9 cellular contexts compared by ENCODE assay signal in the genomic region with DNA sequence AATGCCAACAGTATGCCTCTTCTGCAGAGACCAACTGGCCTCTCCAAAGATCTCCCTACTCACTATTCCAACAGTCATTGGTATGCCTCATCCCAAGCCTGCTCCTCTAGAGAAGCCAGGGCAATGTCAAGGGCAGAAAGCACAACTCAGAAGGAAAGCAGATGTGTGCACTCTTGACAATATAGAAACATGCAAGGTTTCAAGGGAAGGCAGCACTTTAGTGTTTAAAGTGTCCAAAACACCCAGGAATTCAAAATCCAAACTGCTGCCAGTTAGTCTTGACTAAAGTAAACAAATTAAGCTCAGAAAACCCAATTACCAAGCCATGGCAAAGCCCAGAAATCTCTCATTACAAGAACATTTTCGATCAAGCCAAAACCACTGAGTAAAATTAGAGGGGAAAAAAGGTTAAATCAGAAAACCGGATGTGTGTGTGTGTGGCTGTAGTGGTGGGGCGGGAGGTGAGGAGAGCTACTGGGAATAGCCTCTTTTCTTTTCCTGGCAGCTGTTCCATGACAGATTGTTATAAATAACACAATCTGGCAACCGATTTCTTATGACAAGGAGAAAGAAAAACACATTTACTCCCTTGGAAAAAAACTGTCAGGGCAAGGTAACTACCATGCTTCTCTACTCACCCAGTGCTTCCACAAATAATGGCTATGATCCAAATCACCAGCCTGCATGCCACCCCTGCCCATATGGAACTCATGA. TPM values are rescaled to one million over a fixed set of nuclear protein-coding genes. Genes with fewer than 3 reads are reported as not detected.
DNase-seq lines count a peak whose midpoint lies in the region; ATAC-seq and TF ChIP-seq lines count a peak whose summit lies in the region.
"Had no signal": no experiment of that assay in that cellular context is flagged by ENCODE, and none has a peak within 500 bp of the region (broad histone marks: within the 10 kb centered on the region; RNA-seq: fewer than 3 reads in every experiment).

No MANE protein-coding gene starts in this region.

- H3K27me3 Mint-ChIP-seq in CD4-positive, alpha-beta T cell, result no peaks in the 10 kb centered on the region
- H3K27me3 Mint-ChIP-seq in effector memory CD8-positive, alpha-beta T cell, result no peaks in the 10 kb centered on the region

- H3K9ac ChIP-seq in Karpas-422 (ENCODE audit: low read length), result no peak overlapping the region

- ATAC-seq in CD4-positive, alpha-beta T cell (ENCODE audit: poor library complexity), result no peak
- ATAC-seq in effector memory CD8-positive, alpha-beta T cell (replicated peaks), result no peak
- ATAC-seq in GM19455 (IDR thresholded peaks at IDR 0.05; ENCODE audit: unreplicated experiment) (no peak), GM19452 (IDR thresholded peaks at IDR 0.05; ENCODE audit: unreplicated experiment) (no peak), GM21447 (IDR thresholded peaks at IDR 0.05; ENCODE audit: unreplicated experiment) (no peak)

- no peak for DNase-seq in CD4-positive, alpha-beta T cell
- DNase-seq in NCI-H524 treated with DMSO at 0.1 percent for 48 hours (lab: John Stamatoyannopoulos, UW) (peak; percentile 87), pons (ENCODE audit: low spot score) (peak; percentile 26), Karpas-422 (no peak)
- no peak for DNase-seq in effector memory CD8-positive, alpha-beta T cell
- DNase-seq: islet precursor cell had no signal

- H3K4me3 ChIP-seq in Karpas-422 (ENCODE audit: low read length), result no peak overlapping the region

- no peaks in the 10 kb centered on the region for H3K9me2 ChIP-seq in Karpas-422 (replicated peaks; ENCODE audit: insufficient read depth, low read length)

- H3K4me1 ChIP-seq in Karpas-422 (ENCODE audit: low read length), result peaks cover 12% of the 10 kb centered on the region

- no peak overlapping the region for H3K27ac ChIP-seq in CD4-positive, alpha-beta T cell (ENCODE audit: low read depth, low read length)
- no peak overlapping the region for H3K27ac ChIP-seq in Karpas-422 (ENCODE audit: low read length)

- H3K79me2 ChIP-seq in Karpas-422 (ENCODE audit: low read length), result peaks cover 49% of the 10 kb centered on the region

- peak overlapping the region; percentile 18 for H3K27ac Mint-ChIP-seq in CD4-positive, alpha-beta T cell
- H3K27ac Mint-ChIP-seq in effector memory CD8-positive, alpha-beta T cell, result peak overlapping the region; percentile 11 to 39

- intact Hi-C loops in CD4-positive, alpha-beta T cell (cut with DNase I, micrococcal nuclease), result no loop called here

- POLR2A ChIA-PET in CD4-positive, alpha-beta T cell (lab: Charles Lee), result interaction anchor here (0.6 kb wide), 1 partner anchor 294 kb away, joined by 3 read pairs; no protein-coding TSS in a partner anchor

- peaks cover 18% of the 10 kb centered on the region for H3K4me1 Mint-ChIP-seq in CD4-positive, alpha-beta T cell (ENCODE audit: low read depth)
- H3K4me1 Mint-ChIP-seq in effector memory CD8-positive, alpha-beta T cell (ENCODE audit: low read depth in 2 of 2), result peaks cover 3% of the 10 kb centered on the region in 2 donors

- no peaks in the 10 kb centered on the region for H4K20me1 ChIP-seq in Karpas-422 (ENCODE audit: insufficient read depth, low read depth, low read length)

- H3K4me3 Mint-ChIP-seq in CD4-positive, alpha-beta T cell, result no peak overlapping the region
- no peak overlapping the region for H3K4me3 Mint-ChIP-seq in effector memory CD8-positive, alpha-beta T cell

- no peaks in the 10 kb centered on the region for H3K9me3 ChIP-seq in CD4-positive, alpha-beta T cell (ENCODE audit: control insufficient read depth, low read length)
- no peaks in the 10 kb centered on the region for H3K9me3 ChIP-seq in Karpas-422 (ENCODE audit: low read length)

- no peaks in the 10 kb centered on the region for H3K27me3 ChIP-seq in CD4-positive, alpha-beta T cell (ENCODE audit: control insufficient read depth, insufficient read depth, low read length)
- H3K27me3 ChIP-seq in Karpas-422 (ENCODE audit: low read length), result no peaks in the 10 kb centered on the region

- TF ChIP-seq CTCF in CD4-positive, alpha-beta T cell (IDR thresholded peaks at IDR 0.05), result no peak

- H3K4me2 ChIP-seq in Karpas-422 (ENCODE audit: low read depth, low read length, poor library complexity, severe bottlenecking), result no peak overlapping the region

- CTCF ChIA-PET in CD4-positive, alpha-beta T cell (lab: Charles Lee), result no interaction called here

- no peak overlapping the region for H2AFZ ChIP-seq in Karpas-422 (ENCODE audit: low read length)

- no peaks in the 10 kb centered on the region for H3K36me3 Mint-ChIP-seq in CD4-positive, alpha-beta T cell (ENCODE audit: low read depth)
- H3K36me3 Mint-ChIP-seq in effector memory CD8-positive, alpha-beta T cell (ENCODE audit: insufficient read depth), result no peaks in the 10 kb centered on the region

- H3K36me3 ChIP-seq in Karpas-422 (ENCODE audit: insufficient read depth, low read length), result no peaks in the 10 kb centered on the region

- no peaks in the 10 kb centered on the region for H3K9me3 Mint-ChIP-seq in CD4-positive, alpha-beta T cell
- H3K9me3 Mint-ChIP-seq in effector memory CD8-positive, alpha-beta T cell, result no peaks in the 10 kb centered on the region

RNA-seq across cellular contexts. Expression of gene EIF2B3, which starts 39.2 kb away (rescaled TPM):
- total RNA-seq in CD4-positive, alpha-beta T cell, result 1 to 10 TPM; 5.8 to 6.3 TPM
- 22.4 and 25.0 TPM in 2 replicates for total RNA-seq in Karpas-422 (2014; rRNA removed; shearing (Covaris generic); ENCODE audit: low replicate concordance)

Comparison
In these comparisons a context has a peak if more than half of its experiments do, and no peak if none do; other contexts are left out.
1. DNase-seq: peak in NCI-H524 treated with DMSO at 0.1 percent for 48 hours (single experiment) and pons (single experiment); none in CD4-positive, alpha-beta T cell (0 of 10), effector memory CD8-positive, alpha-beta T cell (0 of 3) and Karpas-422 (single experiment).